Comparison of ENCODE assay signal across 29 cellular contexts in the genomic region with DNA sequence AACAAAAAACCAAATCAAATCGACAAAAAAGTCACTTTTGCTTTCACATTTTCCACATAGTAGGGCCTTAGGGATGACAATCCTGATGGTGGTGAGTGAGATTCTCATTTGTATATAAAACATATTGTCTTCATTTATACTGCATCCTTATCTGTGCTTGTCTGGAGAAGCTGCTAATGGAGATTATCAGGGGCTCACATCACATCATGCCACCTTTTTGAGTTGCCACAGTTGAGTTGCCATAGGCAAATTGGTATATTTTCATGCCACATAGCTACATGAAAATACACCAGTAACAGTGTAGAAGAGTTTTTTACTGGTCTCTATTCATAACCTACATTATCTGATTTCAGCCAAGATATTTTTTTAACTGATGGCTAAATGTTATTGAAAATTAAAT.
DNase-seq lines count a peak whose midpoint lies in the region; ATAC-seq and TF ChIP-seq lines count a peak whose summit lies in the region.
"Had no signal": no experiment of that assay in that cellular context is flagged by ENCODE, and none has a peak within 500 bp of the region (broad histone marks: within the 10 kb centered on the region; RNA-seq: fewer than 3 reads in every experiment).

No MANE protein-coding gene starts in this region.

- H2AFZ ChIP-seq in SK-N-SH (ENCODE audit: low read depth) = no peak overlapping the region

- TF ChIP-seq RAD21 in SK-N-SH (IDR thresholded peaks at IDR 0.05; ENCODE audit: low read length) = no peak; the same call in 1 of the 2 replicates

- 3% methylated on average over 1 of the region's 1 CpG for WGBS in SK-N-SH (ENCODE audit: low lambda C conversion rate)

- TF ChIP-seq CTCF in SK-N-SH (IDR thresholded peaks at IDR 0.05) = no peak

- H3K9me3 ChIP-seq in SK-N-SH = no peaks in the 10 kb centered on the region
- H3K9me3 ChIP-seq: A549, BE2C, Caco-2 had no signal

- no peaks in the 10 kb centered on the region for H3K36me3 ChIP-seq in SK-N-SH (replicated peaks in 1 of 2; ENCODE audit: control insufficient read depth in 1 of 2, insufficient read depth in 2 of 2, low read length in 1 of 2)
- H3K36me3 ChIP-seq: BE2C; BLaER1; BLaER1 treated with 17β-estradiol and CSF1 and Interleukin-3, amounts not matched to agents 10 nM and 100 nM had no signal

- H3K4me2 ChIP-seq in SK-N-SH = no peak overlapping the region
- H3K4me2 ChIP-seq: A549; BLaER1; BLaER1 treated with 17β-estradiol and CSF1 and Interleukin-3, amounts not matched to agents 10 nM and 100 nM had no signal

- no peaks in the 10 kb centered on the region for H4K20me1 ChIP-seq in SK-N-SH (ENCODE audit: insufficient read depth)
- H4K20me1 ChIP-seq: BLaER1; BLaER1 treated with 17β-estradiol and CSF1 and Interleukin-3, amounts not matched to agents 10 nM and 100 nM had no signal

- POLR2A ChIA-PET in SK-N-SH (lab: Yijun Ruan, JAX) = no interaction called here

- peak overlapping the region in 1 of 2 experiments; percentile 39; a peak in 1 of 4 replicates for H3K27ac ChIP-seq in SK-N-SH (ENCODE audit: low read depth in 2 of 2, low read length in 1 of 2)
- H3K27ac ChIP-seq: 22Rv1; A549; BLaER1; BLaER1 treated with 17β-estradiol and CSF1 and Interleukin-3, amounts not matched to agents 10 nM and 100 nM; C4-2B had no signal

- H3K79me2 ChIP-seq in SK-N-SH (ENCODE audit: insufficient read depth) = no peaks in the 10 kb centered on the region

- H3K4me1 ChIP-seq in SK-N-SH (ENCODE audit: control insufficient read depth in 1 of 2, insufficient read depth in 2 of 2, low read depth in 1 of 2, low read length in 1 of 2) = no peaks in the 10 kb centered on the region; a peak in 1 of 4 replicates
- H3K4me1 ChIP-seq: A549; BE2C; BLaER1; BLaER1 treated with 17β-estradiol and CSF1 and Interleukin-3, amounts not matched to agents 10 nM and 100 nM; Caco-2 had no signal

- no peaks in the 10 kb centered on the region for H3K9me2 ChIP-seq in SK-N-SH

- no peak overlapping the region for H3K4me3 ChIP-seq in SK-N-SH (ENCODE audit: low read depth in 2 of 2, low read length in 1 of 2)
- H3K4me3 ChIP-seq: A549; BLaER1; BLaER1 treated with 17β-estradiol and CSF1 and Interleukin-3, amounts not matched to agents 10 nM and 100 nM had no signal

- no peaks in the 10 kb centered on the region for H3F3A ChIP-seq in SK-N-SH (replicated peaks; ENCODE audit: insufficient read depth)

- DNase-seq in SK-N-SH (peak; percentile 26), T-helper 2 cell (no peak), OCI-M1 (lab: John Stamatoyannopoulos, UW) (no peak)
- DNase-seq: 8988T; ACHN; AML-193; BE2C; C1 segment of cervical spinal cord; Caco-2; Calu3; CD4-positive, alpha-beta memory T cell; CD4-positive, alpha-beta T cell; CD4-positive, CD25-positive, alpha-beta regulatory T cell; CD8-positive, alpha-beta memory T cell; CD8-positive, alpha-beta T cell; COR-L47; DMS 273 treated with DMSO at 0.1 percent for 48 hours; DMS153; DMS53; DMS79; DMS79 treated with DMSO at 0.1 percent for 48 hours; DND-41; EL had no signal

- no peak overlapping the region for H3K9ac ChIP-seq in SK-N-SH
- H3K9ac ChIP-seq: BLaER1; BLaER1 treated with 17β-estradiol and CSF1 and Interleukin-3, amounts not matched to agents 10 nM and 100 nM had no signal

- no peaks in the 10 kb centered on the region for H3K27me3 ChIP-seq in SK-N-SH (ENCODE audit: insufficient read depth)
- H3K27me3 ChIP-seq: BE2C; BLaER1; BLaER1 treated with 17β-estradiol and CSF1 and Interleukin-3, amounts not matched to agents 10 nM and 100 nM had no signal

- CTCF ChIA-PET in SK-N-SH (lab: Yijun Ruan, JAX) = no interaction called here

- no peak for ATAC-seq in SK-N-SH treated with all-trans-retinoic acid at 6 μM for 48 hours
- ATAC-seq: A549; CD8-positive, alpha-beta T cell had no signal

- peak in 1 of 2 experiments; percentile 87; a peak in 2 of 4 replicates for TF ChIP-seq EP300 in SK-N-SH (IDR thresholded peaks at IDR 0.05; ENCODE audit: borderline replicate concordance in 1 of 2, low read depth in 1 of 2, low read length in 1 of 2)

TF ChIP-seq in SK-N-SH, 30 proteins besides CTCF, POLR2A, EP300 and RAD21:
- TF ChIP-seq SIN3A (IDR thresholded peaks at IDR 0.05; ENCODE audit: borderline replicate concordance, low read depth, low read length) (no peak), RCOR1 (IDR thresholded peaks at IDR 0.05; ENCODE audit: low read length) (peak; percentile 63), TCF12 (IDR thresholded peaks at IDR 0.05) (no peak), RFX5 (IDR thresholded peaks at IDR 0.05; ENCODE audit: low read length) (no peak), JUND (IDR thresholded peaks at IDR 0.05) (no peak), CHD2 (IDR thresholded peaks at IDR 0.05; ENCODE audit: low read length, partially characterized antibody) (peak; percentile 51), FOXJ3 (CRISPR knock-in tag; IDR thresholded peaks at IDR 0.05) (no peak), MXI1 (IDR thresholded peaks at IDR 0.05; ENCODE audit: low read depth, low read length) (no peak), EZH2phosphoT487 (IDR thresholded peaks at IDR 0.05; ENCODE audit: borderline replicate concordance, low read depth) (no peak), GATA2 (CRISPR knock-in tag; IDR thresholded peaks at IDR 0.05) (peak; percentile 94)
- TF ChIP-seq, protein P1, sequence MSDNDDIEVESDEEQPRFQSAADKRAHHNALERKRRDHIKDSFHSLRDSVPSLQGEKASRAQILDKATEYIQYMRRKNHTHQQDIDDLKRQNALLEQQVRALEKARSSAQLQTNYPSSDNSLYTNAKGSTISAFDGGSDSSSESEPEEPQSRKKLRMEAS (IDR thresholded peaks at IDR 0.05; ENCODE audit: low read depth) = no peak

TF ChIP-seq in SK-N-SH treated with all-trans-retinoic acid at 6 μM for 48 hours, 23 proteins besides CTCF, POLR2A, EP300 and RAD21:
- TF ChIP-seq, protein P2, sequence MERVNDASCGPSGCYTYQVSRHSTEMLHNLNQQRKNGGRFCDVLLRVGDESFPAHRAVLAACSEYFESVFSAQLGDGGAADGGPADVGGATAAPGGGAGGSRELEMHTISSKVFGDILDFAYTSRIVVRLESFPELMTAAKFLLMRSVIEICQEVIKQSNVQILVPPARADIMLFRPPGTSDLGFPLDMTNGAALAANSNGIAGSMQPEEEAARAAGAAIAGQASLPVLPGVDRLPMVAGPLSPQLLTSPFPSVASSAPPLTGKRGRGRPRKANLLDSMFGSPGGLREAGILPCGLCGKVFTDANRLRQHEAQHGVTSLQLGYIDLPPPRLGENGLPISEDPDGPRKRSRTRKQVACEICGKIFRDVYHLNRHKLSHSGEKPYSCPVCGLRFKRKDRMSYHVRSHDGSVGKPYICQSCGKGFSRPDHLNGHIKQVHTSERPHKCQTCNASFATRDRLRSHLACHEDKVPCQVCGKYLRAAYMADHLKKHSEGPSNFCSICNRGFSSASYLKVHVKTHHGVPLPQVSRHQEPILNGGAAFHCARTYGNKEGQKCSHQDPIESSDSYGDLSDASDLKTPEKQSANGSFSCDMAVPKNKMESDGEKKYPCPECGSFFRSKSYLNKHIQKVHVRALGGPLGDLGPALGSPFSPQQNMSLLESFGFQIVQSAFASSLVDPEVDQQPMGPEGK (CRISPR knock-in tag; IDR thresholded peaks at IDR 0.05; ENCODE audit: borderline replicate concordance) = no peak
- TF ChIP-seq ZNF8 (CRISPR knock-in tag; IDR thresholded peaks at IDR 0.05) = 0 out of 2 replicates have a peak, but pooled peaks have one; percentile 31
